34 cellular contexts compared by ENCODE assay signal in the genomic region with DNA sequence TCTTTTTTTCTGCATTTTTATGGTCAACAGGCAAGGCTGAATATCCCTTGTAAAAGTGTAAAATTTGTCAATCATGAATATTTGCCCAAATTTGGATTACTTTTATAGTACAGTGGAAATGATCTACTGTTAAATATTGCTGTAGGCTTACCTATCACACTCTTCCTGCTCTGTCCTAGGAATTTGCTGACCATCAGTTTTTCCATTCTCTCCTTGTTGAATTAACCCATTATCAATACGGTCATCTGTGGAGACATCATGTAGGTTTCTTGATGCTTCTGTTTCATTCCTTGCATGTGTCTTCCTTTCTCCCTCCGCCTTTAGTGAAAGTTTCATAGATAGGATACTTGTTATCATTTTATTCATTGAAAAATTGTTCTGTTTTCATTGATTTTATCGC.
"Had no signal": no experiment of that assay in that cellular context is flagged by ENCODE, and none has a peak within 500 bp of the region (broad histone marks: within the 10 kb centered on the region; RNA-seq: fewer than 3 reads in every experiment).

No MANE protein-coding gene starts in this region.

- DNase-seq: Karpas-422, Kasumi-1, MG63, MM.1S, MV-4-11, NCI-H1048, NCI-H1092, NCI-H1092 treated with DMSO at 0.1 percent for 48 hours, NCI-H1105, NCI-H1105 treated with DMSO at 0.1 percent for 48 hours, NCI-H1417, NCI-H1417 treated with DMSO at 0.1 percent for 48 hours, NCI-H1436, NCI-H1436 treated with DMSO at 0.1 percent for 48 hours, NCI-H146, NCI-H1694, NCI-H1694 treated with DMSO at 0.1 percent for 48 hours, NCI-H187, NCI-H187 treated with DMSO at 0.1 percent for 48 hours, NCI-H1930, NCI-H2029, NCI-H2029 treated with DMSO at 0.1 percent for 48 hours, NCI-H2081, NCI-H2081 treated with DMSO at 0.1 percent for 48 hours, NCI-H2107, NCI-H2171, NCI-H2171 treated with DMSO at 0.1 percent for 48 hours, NCI-H2227 treated with DMSO at 0.1 percent for 48 hours, NCI-H226, NCI-H345, NCI-H446, NCI-H446 treated with DMSO at 0.1 percent for 48 hours, NCI-H510A, NCI-H510A treated with DMSO at 0.1 percent for 48 hours had no signal

- H3K9me3 ChIP-seq: MG63 had no signal

- H3K4me3 ChIP-seq: MG63 had no signal

- H3K36me3 ChIP-seq: MG63 had no signal
